ENCODE assay signal across 18 cellular contexts in genomic region chr10:12056758-12057157, GRCh38. TPM values are rescaled to one million over a fixed set of nuclear protein-coding genes. Genes with fewer than 3 reads are reported as not detected.
DNase-seq lines count a peak whose midpoint lies in the region; ATAC-seq, FAIRE-seq and TF ChIP-seq lines count a peak whose summit lies in the region.
"Had no signal": no experiment of that assay in that cellular context is flagged by ENCODE, and none has a peak within 500 bp of the region (broad histone marks: within the 10 kb centered on the region; RNA-seq: fewer than 3 reads in every experiment).

No MANE protein-coding gene starts in this region.

- intact Hi-C loops in adrenal gland (cut with DNase I): no loop called here
- intact Hi-C loops in testis (cut with DNase I; ENCODE audit: low total_unique reads): no loop called here

- no peak for FAIRE-seq in GM12892 (lab: Jason Lieb, UNC)

- DNase-seq in NCI-H446 treated with DMSO at 0.1 percent for 48 hours (lab: John Stamatoyannopoulos, UW) (peak; percentile 31), adrenal gland (peak in 6 of 7 donors; percentile 23 to 65 (median 48)), fibroblast of mammary gland (ENCODE audit: low read depth) (peak; percentile 27), testis (peak; percentile 56), GM12892 (ENCODE audit: insufficient read length) (no peak)
- no peak for DNase-seq in stimulated activated CD4-positive, alpha-beta T cell treated with anti-CD3 and anti-CD28 coated beads, Interleukin-12 subunit alpha, Interleukin-12 subunit beta, amount 100 ng/mL, for 4 hours
- DNase-seq: CD4-positive, CD25-positive, alpha-beta regulatory T cell; GOT3; MM.1S; NCI-H1048; NCI-H1436 treated with DMSO at 0.1 percent for 48 hours; NCI-H1930; NCI-H2227 treated with DMSO at 0.1 percent for 48 hours; NCI-H524; NCI-H774; NK-92 treated with Interleukin-12 subunit alpha and Interleukin-12 subunit beta, amount 100 ng/mL, for 24 hours had no signal

- WGBS in adrenal gland, 4 donors: 44 to 58% (median 51%) methylated on average over 5 of the region's 5 CpGs
- WGBS in testis, 2 donors: 45 to 48% methylated on average over 4 to 5 of the region's 5 CpGs

- H3K9me3 ChIP-seq in adrenal gland (replicated peaks in 1 of 3) (no peaks in the 10 kb centered on the region), testis (no peaks in the 10 kb centered on the region)

- H3K4me3 ChIP-seq in adrenal gland: no peak overlapping the region
- H3K4me3 ChIP-seq in fibroblast of mammary gland (ENCODE audit: control insufficient read depth, low read depth, low read length): no peak overlapping the region
- no peak overlapping the region for H3K4me3 ChIP-seq in testis

- H3K27ac ChIP-seq in adrenal gland (no peak overlapping the region), testis (no peak overlapping the region)

- no peak for TF ChIP-seq POLR2A in adrenal gland (IDR thresholded peaks at IDR 0.05)
- TF ChIP-seq POLR2A in testis (IDR thresholded peaks at IDR 0.05): no peak
- TF ChIP-seq POLR2A in GM12892 (IDR thresholded peaks at IDR 0.05; ENCODE audit: low read depth, low read length): no peak

- H3K4me1 ChIP-seq in adrenal gland (replicated peaks in 1 of 2): peaks cover 7% of the 10 kb centered on the region in 2 donors
- H3K4me1 ChIP-seq in testis: peaks cover 4% of the 10 kb centered on the region

- no peaks in the 10 kb centered on the region for H3K27me3 ChIP-seq in adrenal gland
- no peaks in the 10 kb centered on the region for H3K27me3 ChIP-seq in testis

- TF ChIP-seq CTCF in adrenal gland (IDR thresholded peaks at IDR 0.05) (no peak), fibroblast of mammary gland (conservative IDR thresholded peaks at IDR 0.05; ENCODE audit: control insufficient read depth, insufficient read depth, low read depth, low read length) (no peak), testis (IDR thresholded peaks at IDR 0.05) (no peak)

- H3K36me3 ChIP-seq in adrenal gland (replicated peaks in 1 of 2) (no peaks in the 10 kb centered on the region), testis (ENCODE audit: low read depth, missing control alignments) (no peaks in the 10 kb centered on the region)

- ATAC-seq in HG02798 (IDR thresholded peaks at IDR 0.05; ENCODE audit: poor library complexity, unreplicated experiment): no peak
- ATAC-seq: HCT116 had no signal

RNA-seq across cellular contexts. Expression of gene DHTKD1, which starts 12.0 kb away (rescaled TPM):
- total RNA-seq in adrenal gland (10 to 100 TPM; 21.9 to 44.8 (median 26.5) TPM), testis (10 to 100 TPM; 26.1 to 28.8 TPM)
- polyA plus RNA-seq in adrenal gland (10 to 100 TPM in 1 of 3 donors, 1 to 10 TPM in 2; 8.0 to 17.1 (median 9.1) TPM), testis (ENCODE audit: insufficient read depth, low read depth, low replicate concordance) (15.6 TPM)
- polyA plus RNA-seq in GM12892 (2012; ENCODE audit: missing spikeins): 16.0 TPM

RNA-seq across cellular contexts. Expression of gene UPF2, which starts 14.1 kb away (rescaled TPM):
- total RNA-seq in adrenal gland (10 to 100 TPM in 5 of 8 donors, 1 to 10 TPM in 3; 6.9 to 14.6 (median 11.2) TPM), testis (10 to 100 TPM; 36.9 to 43.7 TPM)
- polyA plus RNA-seq in adrenal gland (10 to 100 TPM in 2 of 3 donors, 1 to 10 TPM in 1; 5.1 to 24.3 (median 13.2) TPM), testis (ENCODE audit: insufficient read depth, low read depth, low replicate concordance) (15.7 TPM)
- 21.0 TPM for polyA plus RNA-seq in GM12892 (2012; ENCODE audit: missing spikeins)

Comparison
In these comparisons a context has a peak if more than half of its experiments do, and no peak if none do; other contexts are left out.
1. DNase-seq: peak in NCI-H446 treated with DMSO at 0.1 percent for 48 hours (single experiment), adrenal gland (6 of 7), fibroblast of mammary gland (single experiment) and testis (single experiment); none in GM12892 (single experiment) and stimulated activated CD4-positive, alpha-beta T cell treated with anti-CD3 and anti-CD28 coated beads, Interleukin-12 subunit alpha, Interleukin-12 subunit beta, amount 100 ng/mL, for 4 hours (single experiment).